Comparison of ENCODE assay signal across 8 cellular contexts in the genomic region with DNA sequence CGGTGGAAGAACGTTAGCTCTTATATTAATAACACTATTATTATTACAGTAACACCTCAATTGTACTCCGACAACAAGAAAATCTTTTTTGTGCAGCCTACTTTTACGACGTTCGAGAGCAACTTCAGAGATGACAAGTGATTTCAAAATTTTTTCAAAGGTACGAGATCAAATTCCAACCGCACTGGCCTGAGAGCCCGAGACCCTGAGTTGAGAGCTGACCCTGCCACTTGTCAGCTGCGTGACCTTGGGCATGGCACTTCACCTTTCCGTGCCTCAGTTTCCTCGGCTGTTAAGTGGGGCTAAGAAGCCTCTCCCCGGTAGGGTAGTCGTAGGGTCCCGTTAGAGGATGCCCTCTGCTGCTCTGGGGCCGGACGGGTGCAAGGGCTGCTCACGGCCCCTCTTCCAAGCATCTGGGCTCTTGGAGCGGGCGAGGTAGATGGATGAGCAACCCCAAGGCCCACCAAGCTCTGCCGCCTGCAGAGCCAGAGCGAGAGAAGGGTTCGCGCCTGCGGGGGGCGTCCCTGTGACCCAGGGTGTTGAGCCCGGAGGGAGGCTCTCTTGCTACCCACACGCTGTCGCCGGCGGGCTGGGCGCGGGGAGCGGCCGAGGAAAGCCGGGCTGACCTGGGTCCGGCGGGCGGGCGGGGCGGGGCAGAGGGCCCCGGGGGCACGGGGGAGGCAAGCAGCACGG. TPM values are rescaled to one million over a fixed set of nuclear protein-coding genes. Genes with fewer than 3 reads are reported as not detected.
DNase-seq lines count a peak whose midpoint lies in the region; ATAC-seq and TF ChIP-seq lines count a peak whose summit lies in the region.

No MANE protein-coding gene starts in this region.

- POLR2A ChIA-PET in PC-3 (lab: Charles Lee; ENCODE audit: unreplicated experiment), result interaction anchor here (0.6 kb wide), 1 partner anchor 9 kb away, joined by 5 read pairs; no protein-coding TSS in a partner anchor

- no peaks in the 10 kb centered on the region for H3K9me2 ChIP-seq in PC-3 (replicated peaks; ENCODE audit: low read length)

- H3K27ac ChIP-seq in PC-3 (ENCODE audit: low read length) (peak overlapping the region; percentile 34; the same call in 1 of the 2 replicates), upper lobe of left lung (peak overlapping the region; percentile 54 to 87 (median 66))

- no peaks in the 10 kb centered on the region for H3K9me3 ChIP-seq in PC-3 (ENCODE audit: low read length)
- no peaks in the 10 kb centered on the region for H3K9me3 ChIP-seq in mucosa of descending colon
- H3K9me3 ChIP-seq in upper lobe of left lung, result no peaks in the 10 kb centered on the region

- no peaks in the 10 kb centered on the region for H3K36me3 ChIP-seq in PC-3 (ENCODE audit: low read depth, low read length)
- H3K36me3 ChIP-seq in mucosa of descending colon (ENCODE audit: low read depth), result no peaks in the 10 kb centered on the region
- no peaks in the 10 kb centered on the region for H3K36me3 ChIP-seq in upper lobe of left lung

- peak overlapping the region; percentile 94 for H2AFZ ChIP-seq in PC-3 (ENCODE audit: low read length)

- peak overlapping the region; percentile 61 for H3K9ac ChIP-seq in PC-3 (ENCODE audit: low read length)

- peak overlapping the region; percentile 99 for H3K4me2 ChIP-seq in PC-3 (ENCODE audit: low read length)

- H3K4me3 ChIP-seq in PC-3 (ENCODE audit: low read length) (peak overlapping the region; percentile 86), mucosa of descending colon (peak overlapping the region; percentile 74), upper lobe of left lung (peak overlapping the region; percentile 88 to 99 (median 96))

- TF ChIP-seq POLR2A in upper lobe of left lung (IDR thresholded peaks at IDR 0.05), result no peak

- no TSS peak for BruUV-seq in PC-3 (replicated peaks; lab: Mats Ljungman, UMichigan)

- peaks cover 45% of the 10 kb centered on the region for H3K79me2 ChIP-seq in PC-3 (ENCODE audit: low read length)

- CTCF ChIA-PET in PC-3 (lab: Charles Lee), result interaction anchor here (0.6 to 1.0 kb wide), 4 partner anchors 12 to 114 kb away, joined by 4 to 8 read pairs (median 4); no protein-coding TSS in a partner anchor

- DNase-seq in SIG-M5 treated with dmso at 0.1 percent for 504 hours (lab: John Stamatoyannopoulos, UW; ENCODE audit: unreplicated experiment) (peak; percentile 25), SIG-M5 (lab: John Stamatoyannopoulos, UW) (no peak), PC-3 (no peak), dermis blood vessel endothelial cell (peak; percentile 32), mucosa of descending colon (peak in 2 of 3 donors; percentile 40 to 67), upper lobe of left lung (peak in 1 of 2 donors; percentile 21)

- intact Hi-C loops in PC-3 (cut with micrococcal nuclease), result loop anchor here (1.0 kb wide), 1 partner anchor 12 kb away; no protein-coding TSS in a partner anchor
- intact Hi-C loops in mucosa of descending colon (cut with DNase I, micrococcal nuclease), result no loop called here

- TF ChIP-seq EP300 in upper lobe of left lung (IDR thresholded peaks at IDR 0.05), result no peak

- H3K4me1 ChIP-seq in PC-3 (ENCODE audit: insufficient read depth, low read length), result peaks cover 7% of the 10 kb centered on the region; the same call in 1 of the 2 replicates
- peaks cover 5% of the 10 kb centered on the region for H3K4me1 ChIP-seq in mucosa of descending colon (ENCODE audit: low read depth)
- peaks cover 9 to 25% (median 17%) of the 10 kb centered on the region in 4 donors for H3K4me1 ChIP-seq in upper lobe of left lung

- H3F3A ChIP-seq in PC-3 (ENCODE audit: low read length, unreplicated experiment), result no peaks in the 10 kb centered on the region

- H3K27me3 ChIP-seq in PC-3 (ENCODE audit: low read length) (no peaks in the 10 kb centered on the region), upper lobe of left lung (no peaks in the 10 kb centered on the region)

- TF ChIP-seq CTCF in PC-3 (conservative IDR thresholded peaks at IDR 0.05; ENCODE audit: low read depth, low read length), result no peak
- TF ChIP-seq CTCF in mucosa of descending colon (IDR thresholded peaks at IDR 0.05), result no peak
- TF ChIP-seq CTCF in upper lobe of left lung (IDR thresholded peaks at IDR 0.05), result no peak

- 5 to 8% methylated on average over 18 to 20 of the region's 44 CpGs for WGBS in upper lobe of left lung, 2 donors

- H4K20me1 ChIP-seq in PC-3 (ENCODE audit: low read length), result no peaks in the 10 kb centered on the region

- ATAC-seq in HG02610 (IDR thresholded peaks at IDR 0.05; ENCODE audit: unreplicated experiment) (peak; percentile 36), PC-3 (peak; percentile 55), mucosa of descending colon (peak; percentile 47), upper lobe of left lung (ENCODE audit: low FRiP score in 2 of 2) (peak in 1 of 2 donors; percentile 35), HG02840 (IDR thresholded peaks at IDR 0.05; ENCODE audit: low FRiP score, unreplicated experiment) (no peak)

RNA-seq across cellular contexts. Expression of a gene that starts 0.5 kb away (rescaled TPM):
- total RNA-seq in PC-3 (2014; rRNA removed), result 27.0 and 30.1 TPM in 2 replicates
- 18.7 and 34.0 TPM in 2 replicates for total RNA-seq in dermis blood vessel endothelial cell
- total RNA-seq in mucosa of descending colon, result 10 to 100 TPM; 23.5 to 50.9 (median 26.1) TPM
- total RNA-seq in upper lobe of left lung, result 10 to 100 TPM in 5 of 6 donors, 1 to 10 TPM in 1; 7.8 to 28.7 (median 18.2) TPM

RNA-seq across cellular contexts. Expression of a gene that starts 28.2 kb away (rescaled TPM):
- total RNA-seq in PC-3 (2014; rRNA removed) (36.3 and 39.8 TPM in 2 replicates), dermis blood vessel endothelial cell (24.7 and 27.0 TPM in 2 replicates), mucosa of descending colon (10 to 100 TPM in 1 of 3 donors, 1 to 10 TPM in 2; 7.8 to 11.3 (median 7.9) TPM), upper lobe of left lung (10 to 100 TPM in 2 of 6 donors, 1 to 10 TPM in 4; 4.7 to 29.3 (median 7.8) TPM)

Comparison
In these comparisons a context has a peak if more than half of its experiments do, and no peak if none do; other contexts are left out.
1. DNase-seq: peak in SIG-M5 treated with dmso at 0.1 percent for 504 hours (single experiment), dermis blood vessel endothelial cell (single experiment) and mucosa of descending colon (2 of 3); none in SIG-M5 (single experiment) and PC-3 (single experiment).
2. Peak in every context shown above with its lines, with median percentiles within 50 percentile points of each other: H3K4me3 ChIP-seq.